In the genomic region with DNA sequence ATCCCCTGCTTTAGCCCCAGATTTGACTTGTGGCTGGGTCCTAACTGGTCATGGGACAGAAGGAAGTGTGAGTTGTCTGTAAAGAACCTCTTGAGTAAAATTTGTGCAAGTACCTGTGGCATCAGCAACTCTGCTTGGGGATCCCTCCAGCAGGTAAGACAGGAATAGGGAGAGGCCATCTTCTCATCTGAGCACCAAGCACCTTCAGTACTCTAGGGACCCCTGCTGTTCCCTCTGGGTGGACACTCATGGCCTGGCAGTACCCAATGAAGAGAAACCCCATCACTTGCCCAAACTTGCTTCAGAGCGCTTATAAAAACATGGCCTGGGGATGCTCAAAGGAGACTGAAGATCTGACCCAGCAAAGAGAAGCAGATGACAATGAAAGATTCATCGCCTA, we compare ENCODE assay signal across 12 cellular contexts.
DNase-seq lines count a peak whose midpoint lies in the region; ATAC-seq, FAIRE-seq and TF ChIP-seq lines count a peak whose summit lies in the region.
"Had no signal": no experiment of that assay in that cellular context is flagged by ENCODE, and none has a peak within 500 bp of the region (broad histone marks: within the 10 kb centered on the region; RNA-seq: fewer than 3 reads in every experiment).

No MANE protein-coding gene starts in this region.

- no peaks in the 10 kb centered on the region for H3K4me1 ChIP-seq in K562 (replicated peaks in 1 of 2; ENCODE audit: control insufficient read depth in 2 of 2, insufficient read depth in 2 of 2, low read length in 2 of 2)
- no peaks in the 10 kb centered on the region for H3K4me1 ChIP-seq in left lung
- H3K4me1 ChIP-seq in GM23338 (ENCODE audit: insufficient read depth) = peaks cover 8% of the 10 kb centered on the region; the same call in 1 of the 2 replicates

- DNase-seq in NAMALWA (ENCODE audit: low spot score) (peak; percentile 9), K562 (ENCODE audit: extremely low read depth in 1 of 4, low spot score in 3 of 4) (no peak), left lung (no peak), left lobe of liver (ENCODE audit: low spot score) (no peak), cerebellum (ENCODE audit: low spot score) (no peak), GM23338 (ENCODE audit: low spot score) (no peak)
- DNase-seq: activated CD4-positive, alpha-beta T cell treated with anti-CD3 and anti-CD28 coated beads, Interleukin-2, amount 50 U/mL, for 48 hours; activated naive CD4-positive, alpha-beta T cell treated with anti-CD3 and anti-CD28 coated beads, Interleukin-2, amount 50 U/mL, for 16 hours; substantia nigra had no signal

- intact Hi-C loops in K562 (cut with micrococcal nuclease) = no loop called here
- intact Hi-C loops in left lung (cut with DNase I) = no loop called here

- no peaks in the 10 kb centered on the region for H3K36me3 Mint-ChIP-seq in GM23338 (ENCODE audit: low read depth)

- TF ChIP-seq CTCF in GM12872 (IDR thresholded peaks at IDR 0.05; ENCODE audit: insufficient read depth, low read depth, low read length) (0 out of 3 replicates have a peak, but pooled peaks have one; percentile 5), K562 (IDR thresholded peaks at IDR 0.05 in 2 of 3, conservative IDR thresholded peaks at IDR 0.05 in 1 of 3; ENCODE audit: insufficient read depth in 2 of 3, low read depth in 1 of 3, low read length in 3 of 3) (peak; percentile 16 to 27 (median 22); a peak in 3 of 6 replicates), left lung (IDR thresholded peaks at IDR 0.05) (no peak), GM23338 (conservative IDR thresholded peaks at IDR 0.05; ENCODE audit: low read depth in 2 of 2) (peak in 1 of 2 experiments; percentile 45; a peak in 2 of 4 replicates)

- WGBS in K562 (ENCODE audit: insufficient coverage, low coverage, missing lambda C conversion rate) = 0% methylated on average over 2 of the region's 2 CpGs

- BruUV-seq in K562 (replicated peaks; lab: Mats Ljungman, UMichigan) = no TSS peak

- no peak overlapping the region for H3K9ac ChIP-seq in K562 (ENCODE audit: insufficient read depth in 1 of 2, low read depth in 2 of 2, low read length in 2 of 2)

- peaks cover 5% of the 10 kb centered on the region; the same call in 1 of the 2 replicates for H3K9me2 ChIP-seq in GM23338 (ENCODE audit: insufficient read depth)

- no peaks in the 10 kb centered on the region for H3K9me3 Mint-ChIP-seq in GM23338

- no peak overlapping the region for H2AFZ ChIP-seq in K562 (ENCODE audit: low read depth, low read length)
- H2AFZ ChIP-seq in GM23338 = no peak overlapping the region

- no peaks in the 10 kb centered on the region for H3K36me3 ChIP-seq in K562 (ENCODE audit: control insufficient read depth, insufficient read depth, low read length)
- H3K36me3 ChIP-seq in left lung = no peaks in the 10 kb centered on the region
- no peaks in the 10 kb centered on the region for H3K36me3 ChIP-seq in GM23338 (ENCODE audit: insufficient read depth)

- H3K4me3 ChIP-seq in K562 (no peak overlapping the region), left lung (no peak overlapping the region), GM23338 (no peak overlapping the region)
- H3K4me3 ChIP-seq: lung had no signal

- no peaks in the 10 kb centered on the region for H3F3A ChIP-seq in GM23338 (replicated peaks; ENCODE audit: low read depth)

- POLR2A ChIA-PET in K562 (lab: Yijun Ruan, JAX) = interaction anchor here (0.7 kb wide), 1 partner anchor 836 kb away, joined by 3 read pairs; no protein-coding TSS in a partner anchor

- no peaks in the 10 kb centered on the region for H3K79me2 ChIP-seq in K562 (ENCODE audit: control insufficient read depth, insufficient read depth, low read length)
- no peaks in the 10 kb centered on the region for H3K79me2 ChIP-seq in GM23338 (replicated peaks; ENCODE audit: insufficient read depth)

- H3K27ac ChIP-seq in K562 (ENCODE audit: extremely low read depth, low read depth, low read length) = no peak overlapping the region
- H3K27ac ChIP-seq in left lung = no peak overlapping the region
- no peak overlapping the region for H3K27ac ChIP-seq in GM23338 (ENCODE audit: low read depth)

- no peak overlapping the region for H3K27ac Mint-ChIP-seq in GM23338

- TF ChIP-seq RAD21 in K562 (CRISPR knock-in tag; conservative IDR thresholded peaks at IDR 0.05 in 1 of 2, IDR thresholded peaks at IDR 0.05 in 1 of 2) = no peak

- H3K4me2 ChIP-seq in K562 (ENCODE audit: insufficient read depth, low read length) = no peak overlapping the region
- no peak overlapping the region for H3K4me2 ChIP-seq in GM23338

- FAIRE-seq in K562 (lab: Jason Lieb, UNC) = no peak

- H3K4me1 Mint-ChIP-seq in GM23338 = peaks cover 9% of the 10 kb centered on the region

- in situ Hi-C loops in K562 (cut with MboI) = no loop called here

- H3K9me3 ChIP-seq in K562 (replicated peaks; ENCODE audit: control insufficient read depth, insufficient read depth, low read depth, low read length) (no peaks in the 10 kb centered on the region), left lung (no peaks in the 10 kb centered on the region)

- CTCF ChIA-PET in K562 (lab: Yijun Ruan, JAX; ENCODE audit: low intra/inter-chr PET ratio) = no interaction called here

- TF ChIP-seq POLR2A in K562 (conservative IDR thresholded peaks at IDR 0.05) = no peak

- no peaks in the 10 kb centered on the region for H3K9me1 ChIP-seq in K562 (ENCODE audit: control insufficient read depth, insufficient read depth, low read length)

- no peak overlapping the region for H3K4me3 Mint-ChIP-seq in GM23338

- ATAC-seq in K562 (peak; percentile 41; the same call in 1 of the 3 replicates), left lung (peak; percentile 32), left lobe of liver (no peak), HG03159 (IDR thresholded peaks at IDR 0.05; ENCODE audit: unreplicated experiment) (no peak), GM23338 (no peak; the same call in 2 of the 3 replicates)

- H4K20me1 ChIP-seq in K562 (replicated peaks; ENCODE audit: control insufficient read depth, insufficient read depth, low read length) (no peaks in the 10 kb centered on the region), GM23338 (replicated peaks; ENCODE audit: insufficient read depth) (no peaks in the 10 kb centered on the region)

- no peak for TF ChIP-seq EP300 in K562 (IDR thresholded peaks at IDR 0.05; ENCODE audit: low read length)

- peaks cover 9% of the 10 kb centered on the region for H3K27me3 Mint-ChIP-seq in GM23338 (ENCODE audit: insufficient read depth, low read depth, poor library complexity)

- H3K27me3 ChIP-seq in K562 (ENCODE audit: control insufficient read depth in 2 of 2, insufficient read depth in 2 of 2, low read length in 2 of 2) (peaks cover 8 to 16% of the 10 kb centered on the region in 2 experiments; a peak in 4 of 5 replicates), left lung (peaks cover 0 to 36% of the 10 kb centered on the region in 2 donors), GM23338 (ENCODE audit: insufficient read depth) (no peaks in the 10 kb centered on the region)

TF ChIP-seq in K562, 482 proteins besides CTCF, POLR2A, EP300 and RAD21 (continues in another document):
- TF ChIP-seq RFX7 (CRISPR knock-in tag; IDR thresholded peaks at IDR 0.05) = no peak
- no peak for TF ChIP-seq ILK (tag; IDR thresholded peaks at IDR 0.05; ENCODE audit: borderline replicate concordance, low read depth)
- TF ChIP-seq, protein P1, sequence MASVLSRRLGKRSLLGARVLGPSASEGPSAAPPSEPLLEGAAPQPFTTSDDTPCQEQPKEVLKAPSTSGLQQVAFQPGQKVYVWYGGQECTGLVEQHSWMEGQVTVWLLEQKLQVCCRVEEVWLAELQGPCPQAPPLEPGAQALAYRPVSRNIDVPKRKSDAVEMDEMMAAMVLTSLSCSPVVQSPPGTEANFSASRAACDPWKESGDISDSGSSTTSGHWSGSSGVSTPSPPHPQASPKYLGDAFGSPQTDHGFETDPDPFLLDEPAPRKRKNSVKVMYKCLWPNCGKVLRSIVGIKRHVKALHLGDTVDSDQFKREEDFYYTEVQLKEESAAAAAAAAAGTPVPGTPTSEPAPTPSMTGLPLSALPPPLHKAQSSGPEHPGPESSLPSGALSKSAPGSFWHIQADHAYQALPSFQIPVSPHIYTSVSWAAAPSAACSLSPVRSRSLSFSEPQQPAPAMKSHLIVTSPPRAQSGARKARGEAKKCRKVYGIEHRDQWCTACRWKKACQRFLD (CRISPR knock-in tag; IDR thresholded peaks at IDR 0.05) = no peak
- no peak for TF ChIP-seq NELFE (IDR thresholded peaks at IDR 0.05; ENCODE audit: insufficient read depth, insufficient read length)
- TF ChIP-seq GATAD2A (IDR thresholded peaks at IDR 0.05) = no peak
- TF ChIP-seq ZNF263 (CRISPR knock-in tag; IDR thresholded peaks at IDR 0.05; ENCODE audit: borderline replicate concordance) = no peak
- TF ChIP-seq SAFB2 (IDR thresholded peaks at IDR 0.05; ENCODE audit: borderline replicate concordance, low read depth, low read length, severe bottlenecking) = no peak
- TF ChIP-seq ZNF551 (CRISPR knock-in tag; IDR thresholded peaks at IDR 0.05) = no peak
- TF ChIP-seq CREM (IDR thresholded peaks at IDR 0.05; ENCODE audit: low read depth) = no peak
- TF ChIP-seq ZNF785 (CRISPR knock-in tag; IDR thresholded peaks at IDR 0.05) = no peak

TF ChIP-seq in GM23338, 12 proteins besides CTCF, POLR2A, EP300 and RAD21 (continues in another document):
- TF ChIP-seq EZH2phosphoT487 (IDR thresholded peaks at IDR 0.05; ENCODE audit: unreplicated experiment) (no peak), EZH2 (IDR thresholded peaks at IDR 0.05; ENCODE audit: low read depth, unreplicated experiment) (no peak)
- TF ChIP-seq, protein P2, sequence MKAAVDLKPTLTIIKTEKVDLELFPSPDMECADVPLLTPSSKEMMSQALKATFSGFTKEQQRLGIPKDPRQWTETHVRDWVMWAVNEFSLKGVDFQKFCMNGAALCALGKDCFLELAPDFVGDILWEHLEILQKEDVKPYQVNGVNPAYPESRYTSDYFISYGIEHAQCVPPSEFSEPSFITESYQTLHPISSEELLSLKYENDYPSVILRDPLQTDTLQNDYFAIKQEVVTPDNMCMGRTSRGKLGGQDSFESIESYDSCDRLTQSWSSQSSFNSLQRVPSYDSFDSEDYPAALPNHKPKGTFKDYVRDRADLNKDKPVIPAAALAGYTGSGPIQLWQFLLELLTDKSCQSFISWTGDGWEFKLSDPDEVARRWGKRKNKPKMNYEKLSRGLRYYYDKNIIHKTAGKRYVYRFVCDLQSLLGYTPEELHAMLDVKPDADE (IDR thresholded peaks at IDR 0.05) = no peak

Comparison
In these comparisons a context has a peak if more than half of its experiments do, and no peak if none do; other contexts are left out.
1. CTCF ChIP-seq: peak in GM12872 (single experiment) and K562 (3 of 3); none in left lung (0 of 2).
2. ATAC-seq: peak in K562 (single experiment) and left lung (single experiment); none in left lobe of liver (single experiment), HG03159 (single experiment) and GM23338 (single experiment).